In genomic region chr9:99821187-99822095, GRCh38 we compare ENCODE assay signal across 8 cellular contexts. TPM values are rescaled to one million over a fixed set of nuclear protein-coding genes. Genes with fewer than 3 reads are reported as not detected.
DNase-seq lines count a peak whose midpoint lies in the region; ATAC-seq and TF ChIP-seq lines count a peak whose summit lies in the region.

TSS of gene NR4A3 (plus strand) at chr9:99821885. CDS start at chr9:99828043, 6,158 bp downstream.

- DNase-seq in DMS153 treated with DMSO at 0.1 percent for 48 hours (lab: John Stamatoyannopoulos, UW; ENCODE audit: unreplicated experiment) (peak; percentile 67), KG1 (lab: John Stamatoyannopoulos, UW) (peak; percentile 22), Panc1 (ENCODE audit: low read depth, low spot score) (peak; percentile 73), esophagus muscularis mucosa (ENCODE audit: extremely low spot score) (peak; percentile 97), myocyte (ENCODE audit: low read depth) (peak; percentile 96)
- DNase-seq in activated T-cell treated with anti-CD3 and anti-CD28 coated beads, Interleukin-2, amount 50 U/mL, for 48 hours: peak; percentile 84 to 89
- peak; percentile 85 to 91 for DNase-seq in stimulated activated CD8-positive, alpha-beta memory T cell treated with anti-CD3 and anti-CD28 coated beads, Interleukin-7, amount 100 ng/mL, for 4 hours (ENCODE audit: low read depth in 2 of 2)

- H3K36me3 ChIP-seq in Panc1 (ENCODE audit: control insufficient read depth, insufficient read depth, low read length) (no peaks in the 10 kb centered on the region), esophagus muscularis mucosa (no peaks in the 10 kb centered on the region)

- CTCF ChIA-PET in Panc1 (lab: Charles Lee): no interaction called here

- peak; percentile 56 for TF ChIP-seq POLR2A in esophagus muscularis mucosa (IDR thresholded peaks at IDR 0.05; ENCODE audit: low read depth)

- no peak within 1 kb of the TSS for H3K27ac ChIP-seq in Panc1 (ENCODE audit: low read length)
- H3K27ac ChIP-seq in esophagus muscularis mucosa (replicated peaks in 1 of 4): peak within 1 kb of the TSS; percentile 99 to 100 (median 99)

- intact Hi-C loops in Panc1 (cut with micrococcal nuclease; ENCODE audit: unreplicated experiment): loop anchor here (5.0 kb wide), 2 partner anchors 86 to 191 kb away; partner anchors contain the start of gene STX17
- intact Hi-C loops in esophagus muscularis mucosa (cut with DNase I): loop anchor here (5.0 kb wide), 2 partner anchors 86 to 276 kb away; partner anchors contain the start of genes ERP44, INVS and STX17

- in situ Hi-C loops in Panc1 (cut with HindIII; ENCODE audit: low pct_unique_long_range_greater_than_20kb, low sequenced_read_pairs): no loop called here

- no peak for TF ChIP-seq CTCF in Panc1 (IDR thresholded peaks at IDR 0.05)
- peak in 2 of 3 experiments; percentile 30 to 37 for TF ChIP-seq CTCF in esophagus muscularis mucosa (IDR thresholded peaks at IDR 0.05)

- no TSS peak for BruUV-seq in Panc1 (replicated peaks; lab: Mats Ljungman, UMichigan)

- H3K4me1 ChIP-seq in Panc1 (ENCODE audit: control insufficient read depth, insufficient read depth, low read length): no peaks in the 10 kb centered on the region
- peaks cover 34 to 62% (median 49%) of the 10 kb centered on the region in 4 donors for H3K4me1 ChIP-seq in esophagus muscularis mucosa

- WGBS in esophagus muscularis mucosa: under 1% methylated on average over 26 of the region's 83 CpGs

- H3K4me3 ChIP-seq in Panc1 (ENCODE audit: low read depth in 2 of 2, low read length in 2 of 2) (peak within 1 kb of the TSS; percentile 56), esophagus muscularis mucosa (peak within 1 kb of the TSS; percentile 84 to 95 (median 85))

- peak; percentile 96 for TF ChIP-seq EP300 in esophagus muscularis mucosa (IDR thresholded peaks at IDR 0.05)

- H3K9me3 ChIP-seq in Panc1 (ENCODE audit: control insufficient read depth, insufficient read depth, low read depth, low read length) (no peaks in the 10 kb centered on the region), esophagus muscularis mucosa (no peaks in the 10 kb centered on the region)

- H3K27me3 ChIP-seq in Panc1 (ENCODE audit: control insufficient read depth, insufficient read depth, low read length) (no peaks in the 10 kb centered on the region), esophagus muscularis mucosa (peaks cover 0 to 21% (median 2%) of the 10 kb centered on the region in 4 donors)

- POLR2A ChIA-PET in Panc1 (lab: Charles Lee): no interaction called here

- ATAC-seq in GM21717 (IDR thresholded peaks at IDR 0.05; ENCODE audit: unreplicated experiment): peak; percentile 41
- ATAC-seq in Panc1: peak; percentile 85

RNA-seq across cellular contexts. Expression of gene NR4A3, which starts in this region (rescaled TPM):
- total RNA-seq in Panc1 (2021; ENCODE audit: unreplicated experiment) (0.13 TPM), esophagus muscularis mucosa (10 to 100 TPM in 1 of 4 donors, 1 to 10 TPM in 3; 1.2 to 17.4 (median 1.9) TPM), myocyte (0.05 and 0.26 TPM in 2 replicates)
- 0.11 TPM for polyA plus RNA-seq in Panc1 (2012; ENCODE audit: insufficient read length)
- polyA plus RNA-seq in myocyte (2012): 0.16 TPM

Comparison
In these comparisons a context has a peak if more than half of its experiments do, and no peak if none do; other contexts are left out.
1. Peak in DNase-seq, ATAC-seq and H3K4me3 ChIP-seq in Panc1; RNA of the gene not detected or under 1 TPM.
2. Peak in DNase-seq in myocyte; RNA of the gene not detected or under 1 TPM.
3. DNase-seq: peak in every context shown above with its lines; median percentile 97 in esophagus muscularis mucosa; 96 in myocyte; 88 in stimulated activated CD8-positive, alpha-beta memory T cell treated with anti-CD3 and anti-CD28 coated beads, Interleukin-7, amount 100 ng/mL, for 4 hours; 86 in activated T-cell treated with anti-CD3 and anti-CD28 coated beads, Interleukin-2, amount 50 U/mL, for 48 hours; 73 in Panc1; 67 in DMS153 treated with DMSO at 0.1 percent for 48 hours; 22 in KG1.